15 cellular contexts compared by ENCODE assay signal in genomic region chr3:112637700-112638099, GRCh38. TPM values are rescaled to one million over a fixed set of nuclear protein-coding genes. Genes with fewer than 3 reads are reported as not detected.
A peak's percentile ranks its signal among the peaks of the same experiment; 100 is the strongest.
DNase-seq lines count a peak whose midpoint lies in the region; ATAC-seq, FAIRE-seq and TF ChIP-seq lines count a peak whose summit lies in the region.
"Had no signal": no experiment of that assay in that cellular context is flagged by ENCODE, and none has a peak within 500 bp of the region (broad histone marks: within the 10 kb centered on the region; RNA-seq: fewer than 3 reads in every experiment).

No MANE protein-coding gene starts in this region.

- H3K27ac Mint-ChIP-seq in type B pancreatic cell = no peak overlapping the region
- H3K27ac Mint-ChIP-seq: activated CD4-positive, alpha-beta memory T cell treated with anti-CD3 and anti-CD28 coated beads for 36 hours had no signal

- ATAC-seq in HG02678 (IDR thresholded peaks at IDR 0.05; ENCODE audit: unreplicated experiment) = no peak
- ATAC-seq in HG03039 (IDR thresholded peaks at IDR 0.05; ENCODE audit: unreplicated experiment) = no peak

- no peaks in the 10 kb centered on the region for H3K36me3 ChIP-seq in ovary

- WGBS in ovary, 3 donors = 65 to 78% (median 77%) methylated on average over 4 of the region's 4 CpGs

- TF ChIP-seq CTCF in WI38 (IDR thresholded peaks at IDR 0.05; ENCODE audit: low read depth, low read length) = no peak
- TF ChIP-seq CTCF in fibroblast of mammary gland (conservative IDR thresholded peaks at IDR 0.05; ENCODE audit: control insufficient read depth, insufficient read depth, low read depth, low read length) = no peak
- no peak for TF ChIP-seq CTCF in ovary (IDR thresholded peaks at IDR 0.05)
- TF ChIP-seq CTCF in type B pancreatic cell (conservative IDR thresholded peaks at IDR 0.05) = no peak

- no peak for FAIRE-seq in H54 (lab: Jason Lieb, UNC)
- FAIRE-seq: endometrium had no signal

- DNase-seq in fibroblast of mammary gland (ENCODE audit: low read depth) (no peak), ovary (no peak), type B pancreatic cell (ENCODE audit: extremely low spot score, unreplicated experiment) (no peak), H54 (ENCODE audit: insufficient read length, low spot score) (no peak)
- DNase-seq: activated CD4-positive, alpha-beta memory T cell treated with anti-CD3 and anti-CD28 coated beads for 36 hours; activated effector memory CD4-positive, alpha-beta T cell treated with Interleukin-2 at 50 U/mL for 16 hours; GF-D8; NCI-H774; stimulated activated CD4-positive, alpha-beta T cell treated with anti-CD3 and anti-CD28 coated beads, Interleukin-1b, Interleukin-23, amount 100 ng/mL, for 48 hours; T-helper 9 cell had no signal

- H3K9me3 Mint-ChIP-seq in type B pancreatic cell = peaks cover 5% of the 10 kb centered on the region
- H3K9me3 Mint-ChIP-seq: activated CD4-positive, alpha-beta memory T cell treated with anti-CD3 and anti-CD28 coated beads for 36 hours had no signal

- peak overlapping the region; percentile 79 for H3K4me3 ChIP-seq in WI38 (ENCODE audit: low read depth, low read length)
- peak overlapping the region; percentile 86 for H3K4me3 ChIP-seq in fibroblast of mammary gland (ENCODE audit: control insufficient read depth, low read depth, low read length)
- peak overlapping the region; percentile 24 for H3K4me3 ChIP-seq in ovary

- H3K9me3 ChIP-seq in ovary = no peaks in the 10 kb centered on the region

- peak overlapping the region; percentile 80 for H3K4me3 Mint-ChIP-seq in type B pancreatic cell
- H3K4me3 Mint-ChIP-seq: activated CD4-positive, alpha-beta memory T cell treated with anti-CD3 and anti-CD28 coated beads for 36 hours had no signal

- intact Hi-C loops in ovary (cut with DNase I) = loop anchor here in 2 of 4 donors (5.0 to 10.0 kb wide), 2 partner anchors 53 to 75 kb away; partner anchors contain the start of genes ATG3 (in 1 of the 2) and SLC35A5 (in 1 of the 2)

- H3K4me1 Mint-ChIP-seq in type B pancreatic cell (ENCODE audit: unreplicated experiment) = peaks cover 48% of the 10 kb centered on the region

- no peak for TF ChIP-seq POLR2A in ovary (IDR thresholded peaks at IDR 0.05)
- no peak for TF ChIP-seq POLR2A in H54 (IDR thresholded peaks at IDR 0.05; ENCODE audit: low read depth, low read length)

- H3K4me1 ChIP-seq in ovary (ENCODE audit: insufficient read depth) = peaks cover 22% of the 10 kb centered on the region

- peaks cover 21% of the 10 kb centered on the region for H3K36me3 Mint-ChIP-seq in type B pancreatic cell
- H3K36me3 Mint-ChIP-seq: activated CD4-positive, alpha-beta memory T cell treated with anti-CD3 and anti-CD28 coated beads for 36 hours had no signal

- TF ChIP-seq EP300 in ovary (IDR thresholded peaks at IDR 0.05) = no peak

- H3K27ac ChIP-seq in ovary = peak overlapping the region; percentile 44 to 76
- H3K27ac ChIP-seq: KMS-11 had no signal

- no peaks in the 10 kb centered on the region for H3K27me3 Mint-ChIP-seq in type B pancreatic cell
- H3K27me3 Mint-ChIP-seq: activated CD4-positive, alpha-beta memory T cell treated with anti-CD3 and anti-CD28 coated beads for 36 hours had no signal

- H3K27me3 ChIP-seq in ovary = no peaks in the 10 kb centered on the region

RNA-seq across cellular contexts. Expression of gene CCDC80, which starts 3.2 kb away (rescaled TPM):
- total RNA-seq in ovary (100 to 1,000 TPM in 3 of 7 donors, 10 to 100 TPM in 4; 13.2 to 256 (median 92.2) TPM), type B pancreatic cell (ENCODE audit: low replicate concordance) (169 and 174 TPM in 2 replicates)
- polyA plus RNA-seq in ovary = 100 to 1,000 TPM in 1 of 2 donors, 10 to 100 TPM in 1; 61.4 to 539 TPM
- total RNA-seq: activated CD4-positive, alpha-beta memory T cell treated with anti-CD3 and anti-CD28 coated beads for 36 hours had no signal

Comparison
In these comparisons a context has a peak if more than half of its experiments do, and no peak if none do; other contexts are left out.
1. H3K4me3 ChIP-seq: peak in every context shown above with its lines; median percentile 86 in fibroblast of mammary gland; 79 in WI38; 24 in ovary.